In the genomic region with DNA sequence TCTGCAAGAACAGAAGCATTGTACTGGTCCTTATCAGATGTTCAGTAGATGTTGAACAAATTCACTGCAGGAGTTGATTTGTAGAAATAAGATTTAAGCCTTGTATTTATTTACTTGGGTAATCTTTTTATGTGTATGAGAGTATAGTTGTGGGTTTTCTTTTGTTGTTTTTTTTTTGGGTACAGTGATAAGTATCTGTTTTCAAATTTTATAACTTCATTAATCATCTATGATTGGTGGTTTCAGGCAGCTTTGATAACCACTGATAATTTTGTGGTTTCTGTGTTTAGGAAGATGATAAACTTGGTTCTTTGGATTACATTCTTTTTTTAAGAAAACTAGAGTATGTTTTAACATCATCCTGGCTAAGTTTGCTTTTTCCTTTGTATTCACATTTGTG, we compare ENCODE assay signal across 21 cellular contexts. TPM values are rescaled to one million over a fixed set of nuclear protein-coding genes. Genes with fewer than 3 reads are reported as not detected.
A peak's percentile ranks its signal among the peaks of the same experiment; 100 is the strongest.
DNase-seq lines count a peak whose midpoint lies in the region; ATAC-seq and TF ChIP-seq lines count a peak whose summit lies in the region.
"Had no signal": no experiment of that assay in that cellular context is flagged by ENCODE, and none has a peak within 500 bp of the region (broad histone marks: within the 10 kb centered on the region; RNA-seq: fewer than 3 reads in every experiment).

No MANE protein-coding gene starts in this region.

- ATAC-seq in activated naive CD4-positive, alpha-beta T cell treated with anti-CD3 and anti-CD28 coated beads, Interleukin-2, amount 50 U/mL, for 72 hours = no peak
- ATAC-seq in HG03469 (IDR thresholded peaks at IDR 0.05; ENCODE audit: unreplicated experiment) (no peak), GM19035 (IDR thresholded peaks at IDR 0.05; ENCODE audit: unreplicated experiment) (no peak)
- ATAC-seq: activated CD8-positive, alpha-beta T cell treated with anti-CD3 and anti-CD28 coated beads, Interleukin-2, amount 10 ng/mL, durations not matched to agents 7 days and 5 days; left colon; pancreas; stimulated activated naive B cell treated with anti-CD40 and anti-IgM and Interleukin-4, amounts not matched to agents 10 μg/mL and 1 μg/mL and 100 μg/mL, for 72 hours had no signal

- H3K4me1 Mint-ChIP-seq in Calu3 (ENCODE audit: low read depth, unreplicated experiment) (peaks cover 29% of the 10 kb centered on the region), brain (peaks cover 79% of the 10 kb centered on the region), neural crest cell (peaks cover 60% of the 10 kb centered on the region)

- BruUV-seq in Calu3 (replicated peaks; lab: Mats Ljungman, UMichigan) = no TSS peak

- no peaks in the 10 kb centered on the region for H3K27me3 Mint-ChIP-seq in Calu3 (ENCODE audit: unreplicated experiment)
- H3K27me3 Mint-ChIP-seq in brain = peaks cover 3% of the 10 kb centered on the region
- H3K27me3 Mint-ChIP-seq in neural crest cell (ENCODE audit: low read depth) = peaks cover 26% of the 10 kb centered on the region

- TF ChIP-seq CTCF in Calu3 (IDR thresholded peaks at IDR 0.05; ENCODE audit: unreplicated experiment) (no peak), brain (conservative IDR thresholded peaks at IDR 0.05) (no peak), neural crest cell (conservative IDR thresholded peaks at IDR 0.05) (no peak)

- peak overlapping the region; percentile 37 for H3K27ac Mint-ChIP-seq in Calu3 (ENCODE audit: unreplicated experiment)
- H3K27ac Mint-ChIP-seq in brain = peak overlapping the region in 4 of 5 experiments; percentile 37 to 99 (median 88)
- no peak overlapping the region for H3K27ac Mint-ChIP-seq in neural crest cell (ENCODE audit: unreplicated experiment)
- H3K27ac Mint-ChIP-seq in activated naive CD4-positive, alpha-beta T cell treated with anti-CD3 and anti-CD28 coated beads, Interleukin-2, amount 50 U/mL, for 72 hours = no peak overlapping the region
- H3K27ac Mint-ChIP-seq: activated CD8-positive, alpha-beta T cell treated with anti-CD3 and anti-CD28 coated beads, Interleukin-2, amount 10 ng/mL, durations not matched to agents 7 days and 5 days; activated T-helper 2 cell treated with anti-CD3 and anti-CD28 coated beads, Interferon-gamma antibody, Interleukin-2, Interleukin-4, amounts not matched to agents 10 μg/mL and 5 μg/mL and 100 μg/mL, durations not matched to agents 14 hours and 24 hours and 36 hours; stimulated activated naive B cell treated with anti-CD40 and anti-IgM and Interleukin-4, amounts not matched to agents 10 μg/mL and 1 μg/mL and 100 μg/mL, for 72 hours had no signal

- peak overlapping the region; percentile 73 for H3K4me3 Mint-ChIP-seq in Calu3 (ENCODE audit: low read depth, unreplicated experiment)
- peak overlapping the region; percentile 92 to 98 (median 97) for H3K4me3 Mint-ChIP-seq in brain
- peak overlapping the region; percentile 94 for H3K4me3 Mint-ChIP-seq in neural crest cell
- H3K4me3 Mint-ChIP-seq: activated CD8-positive, alpha-beta T cell treated with anti-CD3 and anti-CD28 coated beads, Interleukin-2, amount 10 ng/mL, durations not matched to agents 7 days and 5 days; stimulated activated naive B cell treated with anti-CD40 and anti-IgM and Interleukin-4, amounts not matched to agents 10 μg/mL and 1 μg/mL and 100 μg/mL, for 72 hours had no signal

- intact Hi-C loops in Calu3 (cut with micrococcal nuclease; ENCODE audit: unreplicated experiment) = no loop called here

- DNase-seq in Calu3 = no peak
- peak; percentile 36 for DNase-seq in M059J (ENCODE audit: low read depth)
- DNase-seq in neural crest cell (ENCODE audit: low read depth, low spot score) = no peak
- DNase-seq in activated naive CD4-positive, alpha-beta T cell treated with anti-CD3 and anti-CD28 coated beads, Interleukin-2, amount 50 U/mL, for 72 hours (ENCODE audit: low spot score in 2 of 2) = no peak
- DNase-seq in COLO668 (lab: John Stamatoyannopoulos, UW; ENCODE audit: unreplicated experiment) = no peak
- DNase-seq: activated CD8-positive, alpha-beta T cell treated with anti-CD3 and anti-CD28 coated beads, Interleukin-2, amount 10 ng/mL, durations not matched to agents 7 days and 5 days; cortex of kidney; GDM1; hypothalamus; KG1; left colon; NCI-H1417; NCI-H226; pancreas; SJCRH30; spleen; stimulated activated naive B cell treated with anti-CD40 and anti-IgM and Interleukin-4, amounts not matched to agents 10 μg/mL and 1 μg/mL and 100 μg/mL, for 72 hours had no signal

- H3K36me3 Mint-ChIP-seq in Calu3 (ENCODE audit: insufficient read depth, unreplicated experiment) = peaks cover 42% of the 10 kb centered on the region
- H3K36me3 Mint-ChIP-seq in brain = peaks cover 3% of the 10 kb centered on the region
- H3K36me3 Mint-ChIP-seq in neural crest cell (ENCODE audit: low read depth) = no peaks in the 10 kb centered on the region
- H3K36me3 Mint-ChIP-seq in activated naive CD4-positive, alpha-beta T cell treated with anti-CD3 and anti-CD28 coated beads, Interleukin-2, amount 50 U/mL, for 72 hours = peaks cover 5 to 22% of the 10 kb centered on the region in 2 donors

- H3K9me3 Mint-ChIP-seq in Calu3 (ENCODE audit: low read depth, unreplicated experiment) (no peaks in the 10 kb centered on the region), brain (peaks cover 0 to 5% (median 2%) of the 10 kb centered on the region in 5 experiments), neural crest cell (no peaks in the 10 kb centered on the region)
- no peaks in the 10 kb centered on the region for H3K9me3 Mint-ChIP-seq in activated naive CD4-positive, alpha-beta T cell treated with anti-CD3 and anti-CD28 coated beads, Interleukin-2, amount 50 U/mL, for 72 hours
- H3K9me3 Mint-ChIP-seq: activated T-helper 2 cell treated with anti-CD3 and anti-CD28 coated beads, Interferon-gamma antibody, Interleukin-2, Interleukin-4, amounts not matched to agents 10 μg/mL and 5 μg/mL and 100 μg/mL, durations not matched to agents 14 hours and 24 hours and 36 hours; stimulated activated naive B cell treated with anti-CD40 and anti-IgM and Interleukin-4, amounts not matched to agents 10 μg/mL and 1 μg/mL and 100 μg/mL, for 72 hours had no signal

- CTCF ChIA-PET in Calu3 (lab: Charles Lee) = interaction anchor here (0.8 kb wide), 1 partner anchor 9 kb away, joined by 5 read pairs; no protein-coding TSS in a partner anchor

RNA-seq across cellular contexts. Expression of gene AFDN, which starts 2.8 kb away (rescaled TPM):
- 226 and 237 TPM in 2 replicates for total RNA-seq in Calu3 (2022)
- total RNA-seq in M059J (2014; rRNA removed; shearing (Covaris generic)) = 17.1 and 32.3 TPM in 2 replicates
- 50.8 TPM for polyA plus RNA-seq in brain (ENCODE audit: insufficient read depth, low read depth, low replicate concordance)
- 142 and 143 TPM in 2 replicates for total RNA-seq in neural crest cell
- total RNA-seq in activated naive CD4-positive, alpha-beta T cell treated with anti-CD3 and anti-CD28 coated beads, Interleukin-2, amount 50 U/mL, for 72 hours = 10 to 100 TPM; 13.5 to 15.4 TPM

Comparison
In these comparisons a context has a peak if more than half of its experiments do, and no peak if none do; other contexts are left out.
1. H3K27ac Mint-ChIP-seq: peak in Calu3 (single experiment) and brain (4 of 5); none in neural crest cell (single experiment) and activated naive CD4-positive, alpha-beta T cell treated with anti-CD3 and anti-CD28 coated beads, Interleukin-2, amount 50 U/mL, for 72 hours (0 of 2).
2. Peak in every context shown above with its lines, with median percentiles within 50 percentile points of each other: H3K4me3 Mint-ChIP-seq.